In the genomic region with DNA sequence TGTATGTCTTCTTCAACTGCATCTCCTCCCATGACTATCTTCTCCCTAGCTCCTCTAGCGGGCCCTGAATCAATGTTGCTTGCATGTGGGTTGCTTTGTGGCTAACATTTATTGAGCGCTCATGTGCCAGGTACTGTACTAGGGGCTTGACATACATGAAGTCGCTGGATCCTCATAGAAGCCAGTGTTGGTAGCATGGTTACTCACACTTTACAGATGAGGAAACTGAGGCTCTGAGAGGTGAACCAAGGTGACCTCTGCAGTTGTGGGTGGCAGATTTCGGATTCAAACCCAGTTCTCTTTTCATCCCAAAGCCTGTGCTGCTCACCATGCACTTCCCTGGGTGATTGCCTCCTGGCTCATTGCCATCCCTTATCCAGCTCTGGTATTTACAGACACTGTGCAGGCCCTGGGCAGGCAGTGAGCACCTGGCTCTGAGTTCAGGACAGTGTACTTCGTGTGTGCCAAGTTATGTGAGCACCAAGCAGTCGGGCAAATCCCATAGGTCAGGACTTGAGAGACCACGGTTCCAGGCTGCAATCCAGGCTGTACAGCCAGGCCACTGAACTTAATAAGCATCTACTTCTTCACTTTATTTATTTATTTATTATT, we compare ENCODE assay signal across 8 cellular contexts. TPM values are rescaled to one million over a fixed set of nuclear protein-coding genes. Genes with fewer than 3 reads are reported as not detected.
DNase-seq lines count a peak whose midpoint lies in the region; ATAC-seq and TF ChIP-seq lines count a peak whose summit lies in the region.

No MANE protein-coding gene starts in this region.

- H3K27ac ChIP-seq in brain microvascular endothelial cell (no peak overlapping the region), right lobe of liver (peak overlapping the region; percentile 87 to 93 (median 90)), upper lobe of right lung (peak overlapping the region; percentile 93)

- H3K27me3 ChIP-seq in MG63 (no peaks in the 10 kb centered on the region; the same call in 1 of the 2 replicates), brain microvascular endothelial cell (replicated peaks) (no peaks in the 10 kb centered on the region), right lobe of liver (no peaks in the 10 kb centered on the region), upper lobe of right lung (no peaks in the 10 kb centered on the region)

- DNase-seq in COLO668 (lab: John Stamatoyannopoulos, UW; ENCODE audit: unreplicated experiment) (peak; percentile 36), MG63 (peak; percentile 61), brain microvascular endothelial cell (no peak), right lobe of liver (peak; percentile 85 to 97 (median 95)), upper lobe of right lung (peak; percentile 73)
- no peak for DNase-seq in stimulated activated CD4-positive, alpha-beta T cell treated with anti-CD3 and anti-CD28 coated beads, Interleukin-4, amount 100 ng/mL, for 4 hours

- H3K36me3 ChIP-seq in MG63: peaks cover 45% of the 10 kb centered on the region
- peaks cover 46% of the 10 kb centered on the region for H3K36me3 ChIP-seq in brain microvascular endothelial cell (replicated peaks)
- peaks cover 5 to 24% (median 13%) of the 10 kb centered on the region in 4 donors for H3K36me3 ChIP-seq in right lobe of liver
- H3K36me3 ChIP-seq in upper lobe of right lung: peaks cover 34% of the 10 kb centered on the region

- no peak for TF ChIP-seq POLR2A in right lobe of liver (IDR thresholded peaks at IDR 0.05)

- ATAC-seq in right lobe of liver (peak; percentile 54 to 72 (median 66)), upper lobe of right lung (no peak), HG02642 (IDR thresholded peaks at IDR 0.05; ENCODE audit: poor library complexity, unreplicated experiment) (no peak), HG02885 (IDR thresholded peaks at IDR 0.05; ENCODE audit: poor library complexity, unreplicated experiment) (no peak)

- intact Hi-C loops in right lobe of liver (cut with DNase I) (no loop called here), upper lobe of right lung (cut with DNase I) (no loop called here)

- WGBS in right lobe of liver (ENCODE audit: insufficient coverage, low coverage, low lambda C conversion rate, missing lambda C conversion rate): 48% methylated on average over 6 of the region's 7 CpGs

- H3K4me1 ChIP-seq in right lobe of liver: peaks cover 0 to 43% (median 13%) of the 10 kb centered on the region in 4 donors
- peaks cover 32% of the 10 kb centered on the region for H3K4me1 ChIP-seq in upper lobe of right lung

- TF ChIP-seq CTCF in brain microvascular endothelial cell (IDR thresholded peaks at IDR 0.05; ENCODE audit: low read depth, low read length, missing control alignments) (no peak), right lobe of liver (IDR thresholded peaks at IDR 0.05) (no peak), upper lobe of right lung (IDR thresholded peaks at IDR 0.05) (no peak)

- H3K4me3 ChIP-seq in MG63 (peak overlapping the region; percentile 85), brain microvascular endothelial cell (ENCODE audit: low read depth, low read length) (peak overlapping the region; percentile 99), right lobe of liver (peak overlapping the region; percentile 89 to 93 (median 92)), upper lobe of right lung (peak overlapping the region; percentile 80)

- no peaks in the 10 kb centered on the region for H3K9me3 ChIP-seq in MG63
- no peaks in the 10 kb centered on the region for H3K9me3 ChIP-seq in right lobe of liver
- H3K9me3 ChIP-seq in upper lobe of right lung: no peaks in the 10 kb centered on the region

- in situ Hi-C loops in brain microvascular endothelial cell (cut with HindIII; ENCODE audit: low pct_ligation_motif_present, low sequenced_read_pairs): no loop called here

RNA-seq across cellular contexts. Expression of a gene that starts 1.3 kb away (rescaled TPM):
- total RNA-seq in MG63 (2014; rRNA removed; shearing (Covaris generic); ENCODE audit: low replicate concordance): 8.3 and 21.6 TPM in 2 replicates
- total RNA-seq in right lobe of liver: 10 to 100 TPM in 5 of 6 experiments, 1 to 10 TPM in 1; 9.4 to 13.3 (median 12.1) TPM
- total RNA-seq in upper lobe of right lung: 18.8 TPM

RNA-seq across cellular contexts. Expression of a gene that starts 1.4 kb away (rescaled TPM):
- 2,095 and 2,469 TPM in 2 replicates for total RNA-seq in MG63 (2014; rRNA removed; shearing (Covaris generic); ENCODE audit: low replicate concordance)
- total RNA-seq in right lobe of liver (100 to 1,000 TPM; 271 to 907 (median 364) TPM), upper lobe of right lung (1,020 TPM)

RNA-seq across cellular contexts. Expression of a gene that starts 28.4 kb away (rescaled TPM):
- total RNA-seq in MG63 (2014; rRNA removed; shearing (Covaris generic); ENCODE audit: low replicate concordance): 3.3 and 4.4 TPM in 2 replicates
- total RNA-seq in right lobe of liver: 1 to 10 TPM; 2.5 to 4.6 (median 3.5) TPM
- 8.3 TPM for total RNA-seq in upper lobe of right lung

RNA-seq across cellular contexts. Expression of a gene that starts 55.6 kb away (rescaled TPM):
- total RNA-seq in MG63 (2014; rRNA removed; shearing (Covaris generic); ENCODE audit: low replicate concordance): 10.8 and 14.2 TPM in 2 replicates
- total RNA-seq in right lobe of liver (10 to 100 TPM; 16.2 to 25.0 (median 18.8) TPM), upper lobe of right lung (21.8 TPM)

Comparison
In these comparisons a context has a peak if more than half of its experiments do, and no peak if none do; other contexts are left out.
1. DNase-seq: peak in COLO668 (single experiment), MG63 (single experiment), right lobe of liver (3 of 3) and upper lobe of right lung (single experiment); none in brain microvascular endothelial cell (single experiment) and stimulated activated CD4-positive, alpha-beta T cell treated with anti-CD3 and anti-CD28 coated beads, Interleukin-4, amount 100 ng/mL, for 4 hours (0 of 2).
2. ATAC-seq: peak in right lobe of liver (4 of 4); none in upper lobe of right lung (single experiment), HG02642 (single experiment) and HG02885 (single experiment).
3. Peak in every context shown above with its lines, with median percentiles within 50 percentile points of each other: H3K4me3 ChIP-seq.